ENCODE assay signal across 1 cellular context in genomic region chr10:23187155-23187554, GRCh38.
TF ChIP-seq lines count a peak whose summit lies in the region.

No MANE protein-coding gene starts in this region.

TF ChIP-seq in GM23338, 12 proteins besides CTCF, POLR2A, EP300 and RAD21 (continued from another document):
- TF ChIP-seq REST (IDR thresholded peaks at IDR 0.05; ENCODE audit: unreplicated experiment) (no peak), STAT1 (IDR thresholded peaks at IDR 0.05; ENCODE audit: unreplicated experiment) (no peak), ETS1 (IDR thresholded peaks at IDR 0.05) (no peak), ZNF331 (CRISPR knock-in tag; IDR thresholded peaks at IDR 0.05; ENCODE audit: low read depth) (no peak), JUNB (IDR thresholded peaks at IDR 0.05; ENCODE audit: unreplicated experiment) (no peak), EZH2phosphoT487 (IDR thresholded peaks at IDR 0.05; ENCODE audit: unreplicated experiment) (no peak)
TF ChIP-seq in GM23338: peak in this region for 0.
